In genomic region chr20:49278817-49279676, GRCh38 we compare ENCODE assay signal across 1 cellular context.
TF ChIP-seq lines count a peak whose summit lies in the region.

No MANE protein-coding gene starts in this region.

TF ChIP-seq in HepG2, 621 proteins besides CTCF, POLR2A, EP300 and RAD21 (continued from another document and continues in another):
- TF ChIP-seq ZNF280B (CRISPR knock-in tag; IDR thresholded peaks at IDR 0.05; ENCODE audit: borderline replicate concordance) (no peak), ZNF503 (CRISPR knock-in tag; IDR thresholded peaks at IDR 0.05) (no peak), EED (CRISPR knock-in tag; IDR thresholded peaks at IDR 0.05) (no peak), ZNF251 (CRISPR knock-in tag; IDR thresholded peaks at IDR 0.05) (no peak), ZNF674 (CRISPR knock-in tag; IDR thresholded peaks at IDR 0.05; ENCODE audit: low read depth) (no peak), ZBTB3 (CRISPR knock-in tag; IDR thresholded peaks at IDR 0.05; ENCODE audit: borderline replicate concordance, low read depth) (no peak), MAZ (IDR thresholded peaks at IDR 0.05; ENCODE audit: borderline replicate concordance, low read depth, low read length) (no peak), MAZ (CRISPR knock-in tag; IDR thresholded peaks at IDR 0.05; ENCODE audit: low read depth) (no peak), CEBPZ (IDR thresholded peaks at IDR 0.05; ENCODE audit: low read length) (no peak), RCOR2 (CRISPR knock-in tag; IDR thresholded peaks at IDR 0.05) (no peak), ZNF850 (CRISPR knock-in tag; conservative IDR thresholded peaks at IDR 0.05) (no peak), STAT6 (CRISPR knock-in tag; IDR thresholded peaks at IDR 0.05; ENCODE audit: borderline replicate concordance) (peak; percentile 9; the same call in 1 of the 2 replicates), ZNF75D (CRISPR knock-in tag; IDR thresholded peaks at IDR 0.05; ENCODE audit: borderline replicate concordance) (no peak), ZUFSP (CRISPR knock-in tag; IDR thresholded peaks at IDR 0.05; ENCODE audit: borderline replicate concordance) (0 out of 2 replicates have a peak, but pooled peaks have one; percentile 67), HINFP (CRISPR knock-in tag; IDR thresholded peaks at IDR 0.05; ENCODE audit: low read depth) (no peak), PPARG (CRISPR knock-in tag; conservative IDR thresholded peaks at IDR 0.05) (no peak; the same call in 1 of the 2 replicates), ZNF598 (CRISPR knock-in tag; IDR thresholded peaks at IDR 0.05; ENCODE audit: borderline replicate concordance) (peak; percentile 48; the same call in 1 of the 2 replicates), ESRRA (CRISPR knock-in tag; IDR thresholded peaks at IDR 0.05; ENCODE audit: low read depth) (no peak; the same call in 1 of the 2 replicates), GPBP1L1 (CRISPR knock-in tag; IDR thresholded peaks at IDR 0.05) (no peak), ZNF350 (CRISPR knock-in tag; IDR thresholded peaks at IDR 0.05; ENCODE audit: borderline replicate concordance, low read depth) (no peak; the same call in 1 of the 2 replicates), FOXO1 (CRISPR knock-in tag; IDR thresholded peaks at IDR 0.05) (no peak), KMT2A (CRISPR knock-in tag; IDR thresholded peaks at IDR 0.05) (no peak), ZFP91 (CRISPR knock-in tag; IDR thresholded peaks at IDR 0.05; ENCODE audit: borderline replicate concordance) (no peak), NR1H2 (CRISPR knock-in tag; IDR thresholded peaks at IDR 0.05; ENCODE audit: borderline replicate concordance, low read depth) (no peak; the same call in 1 of the 2 replicates), ZNF577 (CRISPR knock-in tag; IDR thresholded peaks at IDR 0.05; ENCODE audit: borderline replicate concordance, low read depth) (no peak; the same call in 1 of the 2 replicates), TEF (CRISPR knock-in tag; IDR thresholded peaks at IDR 0.05) (peak; percentile 20; the same call in 1 of the 2 replicates), PHF5A (CRISPR knock-in tag; IDR thresholded peaks at IDR 0.05; ENCODE audit: low read depth, unreplicated experiment) (no peak), FUBP1 (CRISPR knock-in tag; IDR thresholded peaks at IDR 0.05; ENCODE audit: borderline replicate concordance) (no peak), GFI1 (CRISPR knock-in tag; IDR thresholded peaks at IDR 0.05; ENCODE audit: borderline replicate concordance) (0 out of 2 replicates have a peak, but pooled peaks have one; percentile 30), NRL (CRISPR knock-in tag; IDR thresholded peaks at IDR 0.05; ENCODE audit: borderline replicate concordance) (no peak; the same call in 1 of the 2 replicates), RBFOX2 (IDR thresholded peaks at IDR 0.05; ENCODE audit: low read depth, low read length) (no peak), SMYD3 (CRISPR knock-in tag; IDR thresholded peaks at IDR 0.05) (no peak; the same call in 1 of the 2 replicates), IRF1 (CRISPR knock-in tag; IDR thresholded peaks at IDR 0.05; ENCODE audit: low read depth) (no peak), ZFYVE20 (CRISPR knock-in tag; IDR thresholded peaks at IDR 0.05; ENCODE audit: borderline replicate concordance, low read depth) (no peak; the same call in 1 of the 2 replicates), YEATS4 (CRISPR knock-in tag; IDR thresholded peaks at IDR 0.05; ENCODE audit: borderline replicate concordance) (no peak), MTA1 (CRISPR knock-in tag; IDR thresholded peaks at IDR 0.05; ENCODE audit: borderline replicate concordance) (no peak), ZNF354B (CRISPR knock-in tag; IDR thresholded peaks at IDR 0.05) (no peak), CREM (IDR thresholded peaks at IDR 0.05) (no peak), CREM (CRISPR knock-in tag; IDR thresholded peaks at IDR 0.05) (no peak), ATF1 (CRISPR knock-in tag; IDR thresholded peaks at IDR 0.05) (0 out of 2 replicates have a peak, but pooled peaks have one; percentile 8)
